Comparison of ENCODE assay signal across 24 cellular contexts in the genomic region with DNA sequence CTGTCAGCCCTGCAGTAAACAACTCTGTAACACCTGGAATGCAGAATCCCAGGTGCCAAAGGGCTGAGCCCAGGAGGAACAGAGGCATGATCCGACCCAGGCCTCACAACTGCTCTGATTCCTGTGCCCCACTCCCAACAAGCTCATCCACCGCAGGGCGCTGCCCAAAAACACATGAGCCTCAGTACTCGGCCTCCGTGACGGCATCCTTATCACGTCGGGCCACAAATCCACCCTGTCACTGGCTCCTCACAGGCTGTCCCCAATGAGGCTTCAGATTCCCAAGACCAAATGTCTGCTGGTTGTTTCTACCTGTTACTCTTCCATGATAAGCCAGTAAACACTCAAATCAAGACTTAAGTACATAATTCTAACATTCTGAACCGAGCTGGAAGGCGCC. TPM values are rescaled to one million over a fixed set of nuclear protein-coding genes. Genes with fewer than 3 reads are reported as not detected.
DNase-seq lines count a peak whose midpoint lies in the region; ATAC-seq, FAIRE-seq and TF ChIP-seq lines count a peak whose summit lies in the region.
"Had no signal": no experiment of that assay in that cellular context is flagged by ENCODE, and none has a peak within 500 bp of the region (broad histone marks: within the 10 kb centered on the region; RNA-seq: fewer than 3 reads in every experiment).

No MANE protein-coding gene starts in this region.

- H3K56ac ChIP-seq in H1 (replicated peaks; ENCODE audit: insufficient read length, low read depth, low read length), result no peak overlapping the region

- no peaks in the 10 kb centered on the region for H3K9me3 ChIP-seq in liver (ENCODE audit: control insufficient read depth in 4 of 4, low read length in 3 of 4)
- H3K9me3 ChIP-seq in HepG2 (ENCODE audit: low read length), result no peaks in the 10 kb centered on the region
- no peaks in the 10 kb centered on the region for H3K9me3 ChIP-seq in Loucy (ENCODE audit: insufficient read depth, low read depth, low read length)
- no peaks in the 10 kb centered on the region for H3K9me3 ChIP-seq in H1 (ENCODE audit: insufficient read depth in 2 of 2, low read depth in 1 of 2, low read length in 1 of 2)
- H3K9me3 ChIP-seq: MG63 had no signal

- no peak overlapping the region for H4K5ac ChIP-seq in H1 (ENCODE audit: insufficient read length, low read depth, low read length)

- H2BK120ac ChIP-seq in H1 (replicated peaks; ENCODE audit: low read depth, low read length), result no peak overlapping the region

- POLR2A ChIA-PET in HepG2 (lab: Yijun Ruan, JAX) (no interaction called here), H1 (lab: Charles Lee; ENCODE audit: partially characterized antibody) (interaction anchor here (1.2 kb wide), 1 partner anchor 48 kb away, joined by 3 read pairs; no protein-coding TSS in a partner anchor)

- no peak overlapping the region for H4K91ac ChIP-seq in H1 (replicated peaks; ENCODE audit: insufficient read length, low read length)

- no peak for TF ChIP-seq EP300 in HepG2 (IDR thresholded peaks at IDR 0.05; ENCODE audit: low read depth in 2 of 2, low read length in 2 of 2)
- no peak for TF ChIP-seq EP300 in HepG2 (CRISPR knock-in tag; IDR thresholded peaks at IDR 0.05; ENCODE audit: borderline replicate concordance)
- no peak for TF ChIP-seq EP300 in H1 (IDR thresholded peaks at IDR 0.05; ENCODE audit: borderline replicate concordance in 1 of 2, low read depth in 2 of 2, low read length in 2 of 2)

- TF ChIP-seq RAD21 in liver (IDR thresholded peaks at IDR 0.05) (no peak), HepG2 (CRISPR knock-in tag; IDR thresholded peaks at IDR 0.05) (no peak), H1 (IDR thresholded peaks at IDR 0.05 in 1 of 2, conservative IDR thresholded peaks at IDR 0.05 in 1 of 2; ENCODE audit: low read depth in 2 of 2, low read length in 2 of 2) (no peak)

- peaks cover 8 to 20% (median 11%) of the 10 kb centered on the region in 4 donors for H3K4me1 ChIP-seq in liver (ENCODE audit: control insufficient read depth in 4 of 4, insufficient read depth in 4 of 4, low read length in 3 of 4)
- no peaks in the 10 kb centered on the region for H3K4me1 ChIP-seq in HepG2 (ENCODE audit: insufficient read depth, low read length)
- peaks cover 53% of the 10 kb centered on the region for H3K4me1 ChIP-seq in Loucy (ENCODE audit: insufficient read depth, low read length, poor library complexity, severe bottlenecking)
- no peaks in the 10 kb centered on the region; a peak in 2 of 7 replicates for H3K4me1 ChIP-seq in H1 (replicated peaks in 1 of 4; ENCODE audit: control insufficient read depth in 3 of 4, insufficient read depth in 4 of 4, low read length in 3 of 4)

- H2AK5ac ChIP-seq in H1 (ENCODE audit: low read depth, low read length), result no peak overlapping the region

- TF ChIP-seq POLR2A in HepG2 (IDR thresholded peaks at IDR 0.05; ENCODE audit: insufficient read depth in 1 of 2, low read depth in 2 of 2, low read length in 2 of 2) (no peak), H1 (IDR thresholded peaks at IDR 0.05; ENCODE audit: control extremely low read depth in 1 of 2, low read depth in 2 of 2, low read length in 2 of 2) (no peak)

- H3K18ac ChIP-seq in H1 (ENCODE audit: extremely low read depth, low read length), result no peak overlapping the region

- H3K27me3 ChIP-seq in liver (ENCODE audit: control insufficient read depth in 4 of 4, insufficient read depth in 4 of 4, low read length in 3 of 4), result no peaks in the 10 kb centered on the region
- no peaks in the 10 kb centered on the region for H3K27me3 ChIP-seq in HepG2 (ENCODE audit: control insufficient read depth in 1 of 2, insufficient read depth in 2 of 2, low read length in 2 of 2)
- no peaks in the 10 kb centered on the region for H3K27me3 ChIP-seq in Loucy (ENCODE audit: insufficient read depth, low read length, poor library complexity, severe bottlenecking)
- H3K27me3 ChIP-seq in H1 (replicated peaks in 1 of 4; ENCODE audit: control insufficient read depth in 3 of 4, extremely low read depth in 1 of 4, insufficient read depth in 3 of 4, low read length in 3 of 4), result no peaks in the 10 kb centered on the region
- H3K27me3 ChIP-seq: MG63 had no signal

- no peak for FAIRE-seq in HepG2 (lab: Jason Lieb, UNC)
- no peak for FAIRE-seq in H1 (lab: Jason Lieb, UNC)
- FAIRE-seq: GM12878, GM19239 had no signal

- 84% methylated on average over 10 of the region's 10 CpGs for WGBS in liver
- 98% methylated on average over 10 of the region's 10 CpGs for WGBS in HepG2 (ENCODE audit: low lambda C conversion rate)
- WGBS in H1 (ENCODE audit: extremely low coverage in 1 of 2, insufficient coverage in 1 of 2, insufficient read length in 1 of 2, insufficient replicate concordance in 2 of 2, low coverage in 1 of 2, low lambda C conversion rate in 2 of 2, missing lambda C conversion rate in 1 of 2), 2 experiments, result 92% methylated on average over 10 of the region's 10 CpGs; no CpG with 5 or more reads in 1 of the 2 experiments

- H3K27ac ChIP-seq in liver (ENCODE audit: low read depth in 1 of 2, low read length in 2 of 2) (peak overlapping the region; percentile 71 to 77), HepG2 (ENCODE audit: extremely low read length, insufficient read depth, low read length) (no peak overlapping the region), H1 (ENCODE audit: low read depth, low read length) (no peak overlapping the region)

- H3K36me3 ChIP-seq in liver (ENCODE audit: control insufficient read depth in 4 of 4, insufficient read depth in 3 of 4, low read depth in 1 of 4, low read length in 3 of 4) (peaks cover 0 to 4% (median 0%) of the 10 kb centered on the region in 4 donors), HepG2 (replicated peaks in 1 of 2; ENCODE audit: control insufficient read depth in 1 of 2, insufficient read depth in 2 of 2, low read length in 2 of 2) (peaks cover 26 to 55% of the 10 kb centered on the region in 2 experiments; a peak in 4 of 5 replicates), Loucy (ENCODE audit: insufficient read depth, low read length) (peaks cover 17% of the 10 kb centered on the region; the same call in 1 of the 2 replicates), H1 (ENCODE audit: control insufficient read depth in 2 of 4, insufficient read depth in 4 of 4, low read length in 3 of 4) (0 out of 8 replicates have a peak, but pooled peaks cover 0 to 2% (median 0%) of the 10 kb centered on the region in 4 experiments)
- H3K36me3 ChIP-seq: MG63 had no signal

- no peak overlapping the region for H3K4me2 ChIP-seq in HepG2 (ENCODE audit: low read depth, low read length)
- peak overlapping the region; percentile 88 for H3K4me2 ChIP-seq in Loucy (ENCODE audit: low read depth, low read length, poor library complexity, severe bottlenecking)
- no peak overlapping the region for H3K4me2 ChIP-seq in H1 (ENCODE audit: insufficient read depth in 1 of 2, low read depth in 2 of 2, low read length in 2 of 2)
- H3K4me2 ChIP-seq: GM23338 had no signal

- TF ChIP-seq CTCF in liver (IDR thresholded peaks at IDR 0.05; ENCODE audit: low read depth, low read length, missing input control) (no peak), HepG2 (CRISPR knock-in tag; IDR thresholded peaks at IDR 0.05) (no peak), Loucy (conservative IDR thresholded peaks at IDR 0.05; ENCODE audit: low read length) (no peak), H1 (IDR thresholded peaks at IDR 0.05; ENCODE audit: control extremely low read depth in 1 of 3, insufficient read depth in 1 of 3, low read depth in 1 of 3, low read length in 3 of 3) (no peak)

- H3F3A ChIP-seq in Loucy (ENCODE audit: low read depth), result no peaks in the 10 kb centered on the region

- no peak overlapping the region for H2BK5ac ChIP-seq in H1 (ENCODE audit: low read depth, low read length)

- H3K9ac ChIP-seq in liver (ENCODE audit: low read depth in 1 of 2, low read length in 2 of 2), result peak overlapping the region in 1 of 2 donors; percentile 0
- no peak overlapping the region for H3K9ac ChIP-seq in HepG2 (ENCODE audit: insufficient read depth, low read depth, low read length)
- H3K9ac ChIP-seq in Loucy (ENCODE audit: low read depth, low read length, poor library complexity, severe bottlenecking), result peak overlapping the region; percentile 88
- H3K9ac ChIP-seq in H1 (replicated peaks in 1 of 4; ENCODE audit: extremely low read depth in 1 of 4, low read depth in 3 of 4, low read length in 3 of 4), result no peak overlapping the region

- H2AFZ ChIP-seq in HepG2 (ENCODE audit: low read length) (no peak overlapping the region), Loucy (ENCODE audit: low read length) (no peak overlapping the region), H1 (ENCODE audit: low read length) (no peak overlapping the region)
- H2AFZ ChIP-seq: GM23338 had no signal

- peaks cover 71 to 98% of the 10 kb centered on the region in 2 donors for H3K4me1 Mint-ChIP-seq in stimulated activated naive B cell treated with anti-CD40 and anti-IgM and Interleukin-4, amounts not matched to agents 10 μg/mL and 1 μg/mL and 100 μg/mL, for 72 hours

- peaks cover 62% of the 10 kb centered on the region for H4K20me1 ChIP-seq in HepG2 (ENCODE audit: insufficient read depth, low read length)
- H4K20me1 ChIP-seq in Loucy (ENCODE audit: insufficient read depth, low read length, poor library complexity, severe bottlenecking), result peaks cover 18% of the 10 kb centered on the region
- H4K20me1 ChIP-seq in H1 (replicated peaks in 1 of 2; ENCODE audit: control insufficient read depth in 1 of 2, insufficient read depth in 2 of 2, low read length in 2 of 2), result peaks cover 24 to 26% of the 10 kb centered on the region in 2 experiments

- H3K4me3 ChIP-seq in liver (ENCODE audit: low read depth in 1 of 3, low read length in 3 of 3), result no peak overlapping the region
- no peak overlapping the region for H3K4me3 ChIP-seq in HepG2 (replicated peaks in 1 of 3; ENCODE audit: insufficient read depth in 1 of 3, low read depth in 2 of 3, low read length in 3 of 3)
- peak overlapping the region; percentile 74 for H3K4me3 ChIP-seq in Loucy (ENCODE audit: low read length, poor library complexity, severe bottlenecking)
- no peak overlapping the region for H3K4me3 ChIP-seq in H1 (ENCODE audit: extremely low read depth in 1 of 4, insufficient read depth in 2 of 4, low read depth in 3 of 4, low read length in 4 of 4)
- H3K4me3 ChIP-seq: GM12878, GM23338, MG63 had no signal

- CTCF ChIA-PET in HepG2 (lab: Yijun Ruan, JAX; ENCODE audit: low intra/inter-chr PET ratio, low total read pairs), result no interaction called here
- CTCF ChIA-PET in H1 (lab: Charles Lee; ENCODE audit: partially characterized antibody), result interaction anchor here (0.9 kb wide), 1 partner anchor 31 kb away, joined by 3 read pairs; no protein-coding TSS in a partner anchor

- ATAC-seq in HepG2, result no peak
- no peak for ATAC-seq in stimulated activated naive B cell treated with anti-CD40 and anti-IgM and Interleukin-4, amounts not matched to agents 10 μg/mL and 1 μg/mL and 100 μg/mL, for 72 hours (replicated peaks)
- ATAC-seq in HG02678 (IDR thresholded peaks at IDR 0.05; ENCODE audit: unreplicated experiment), result no peak
- no peak for ATAC-seq in GM21367 (IDR thresholded peaks at IDR 0.05; ENCODE audit: unreplicated experiment)
- no peak for ATAC-seq in GM21360 (IDR thresholded peaks at IDR 0.05; ENCODE audit: unreplicated experiment)
- ATAC-seq: GM12878, GM23338 had no signal

- no peaks in the 10 kb centered on the region for H3K9me2 ChIP-seq in Loucy (replicated peaks; ENCODE audit: low read depth, low read length)

- no peak overlapping the region for H2BK12ac ChIP-seq in H1 (ENCODE audit: low read depth, low read length)

- no peaks in the 10 kb centered on the region for H3K27me3 Mint-ChIP-seq in stimulated activated naive B cell treated with anti-CD40 and anti-IgM and Interleukin-4, amounts not matched to agents 10 μg/mL and 1 μg/mL and 100 μg/mL, for 72 hours

- no peaks in the 10 kb centered on the region for H3K23me2 ChIP-seq in H1 (ENCODE audit: low read depth, low read length)

- H3K79me1 ChIP-seq in H1 (ENCODE audit: low read depth, low read length), result peaks cover 13% of the 10 kb centered on the region

- 0 out of 2 replicates have a peak overlapping the region, but pooled peaks have one; percentile 25 for H4K8ac ChIP-seq in H1 (ENCODE audit: extremely low read depth, insufficient read depth, low read length)

- H2BK15ac ChIP-seq in H1 (ENCODE audit: low read length), result no peak overlapping the region

- in situ Hi-C loops in HepG2 (cut with HindIII; ENCODE audit: extremely low pct_ligation_motif_present, low pct_unique_long_range_greater_than_20kb), result no loop called here

- H3K79me2 ChIP-seq in HepG2 (ENCODE audit: insufficient read depth, low read length) (peaks cover 47% of the 10 kb centered on the region), Loucy (ENCODE audit: insufficient read depth, low read length) (peaks cover 89% of the 10 kb centered on the region), H1 (ENCODE audit: control insufficient read depth in 1 of 2, insufficient read depth in 2 of 2, low read length in 2 of 2) (peaks cover 3 to 77% of the 10 kb centered on the region in 2 experiments; a peak in 3 of 4 replicates)

- BruUV-seq in HepG2 (replicated peaks; lab: Mats Ljungman, UMichigan), result no TSS peak

- H3K4me3 Mint-ChIP-seq in stimulated activated naive B cell treated with anti-CD40 and anti-IgM and Interleukin-4, amounts not matched to agents 10 μg/mL and 1 μg/mL and 100 μg/mL, for 72 hours, result no peak overlapping the region
- H3K4me3 Mint-ChIP-seq: GM23338 had no signal

- H2BK20ac ChIP-seq in H1 (ENCODE audit: low read length), result no peak overlapping the region

- no peak overlapping the region for H3K14ac ChIP-seq in H1 (ENCODE audit: insufficient read length)

- H3K4ac ChIP-seq in H1 (replicated peaks; ENCODE audit: insufficient read length, low read depth, low read length), result no peak overlapping the region

- peaks cover 57 to 69% of the 10 kb centered on the region in 2 donors for H3K36me3 Mint-ChIP-seq in stimulated activated naive B cell treated with anti-CD40 and anti-IgM and Interleukin-4, amounts not matched to agents 10 μg/mL and 1 μg/mL and 100 μg/mL, for 72 hours

- no peak overlapping the region for H3K23ac ChIP-seq in H1 (ENCODE audit: insufficient read length)

- intact Hi-C loops in HepG2 (cut with micrococcal nuclease; ENCODE audit: unreplicated experiment), result no loop called here

- DNase-seq in HepG2 (ENCODE audit: low spot score), result no peak
- DNase-seq in H1 (ENCODE audit: low read depth in 1 of 2, low spot score in 2 of 2), result no peak
- no peak for DNase-seq in stimulated activated naive B cell treated with anti-CD40 and anti-IgM and Interleukin-4, amounts not matched to agents 10 μg/mL and 1 μg/mL and 100 μg/mL, for 72 hours
- DNase-seq: Calu3, EL, IMR-90, Karpas-422, MG63, NCI-H1048, NCI-H1436, NCI-H1930, NCI-H226, NCI-H524 treated with DMSO at 0.1 percent for 48 hours, PC-3, RPMI8226 had no signal

- peaks cover 0 to 1% of the 10 kb centered on the region in 2 donors for H3K9me3 Mint-ChIP-seq in stimulated activated naive B cell treated with anti-CD40 and anti-IgM and Interleukin-4, amounts not matched to agents 10 μg/mL and 1 μg/mL and 100 μg/mL, for 72 hours
- H3K9me3 Mint-ChIP-seq: GM23338 had no signal

- H3K27ac Mint-ChIP-seq in stimulated activated naive B cell treated with anti-CD40 and anti-IgM and Interleukin-4, amounts not matched to agents 10 μg/mL and 1 μg/mL and 100 μg/mL, for 72 hours, result peak overlapping the region; percentile 73

RNA-seq across cellular contexts. Expression of gene QSOX2, which starts 15.2 kb away (rescaled TPM):
- 10 to 100 TPM in 1 of 2 donors, 1 to 10 TPM in 1; 4.8 to 12.7 TPM for total RNA-seq in liver
- 1 to 10 TPM in 1 of 2 donors, under 1 TPM in 1; 0.79 to 3.8 TPM for polyA plus RNA-seq in liver
- total RNA-seq in HepG2 (2016; rRNA removed; fragmentation: Illumina TruSeq; extraction: Trizol), result 10.1 and 27.1 TPM in 2 replicates
- 2.0 and 2.2 TPM in 2 replicates for total RNA-seq in HepG2 (2016; cell fraction: cytosol; rRNA removed; fragmentation: Illumina TruSeq; extraction: Trizol; ENCODE audit: low read depth)
- total RNA-seq in HepG2 (2016; cell fraction: insoluble cytoplasmic fraction; rRNA removed; fragmentation: Illumina TruSeq; extraction: Trizol), result 9.0 and 27.0 TPM in 2 replicates
- total RNA-seq in HepG2 (2016; cell fraction: membrane; rRNA removed; fragmentation: Illumina TruSeq; extraction: Trizol), result 4.9 and 5.5 TPM in 2 replicates
- total RNA-seq in HepG2 (2016; cell fraction: nucleus; rRNA removed; fragmentation: Illumina TruSeq; extraction: Trizol), result 29.4 and 33.0 TPM in 2 replicates
- polyA plus RNA-seq in HepG2 (2011; rRNA removed), result 36.4 and 42.1 TPM in 2 replicates
- polyA plus RNA-seq in HepG2 (2011; cell fraction: cytosol; rRNA removed), result 18.1 and 19.6 TPM in 2 replicates
- 53.2 and 71.8 TPM in 2 replicates for polyA plus RNA-seq in HepG2 (2011; cell fraction: nucleus; rRNA removed)
- 28.3 and 37.6 TPM in 2 replicates for polyA plus RNA-seq in HepG2 (2012)
- 1.3 and 1.4 TPM in 2 replicates for polyA plus RNA-seq in HepG2 (2016; cell fraction: cytosol; fragmentation: Illumina TruSeq; extraction: Trizol; ENCODE audit: low read depth)
- polyA plus RNA-seq in HepG2 (2016; cell fraction: insoluble cytoplasmic fraction; fragmentation: Illumina TruSeq; extraction: Trizol; ENCODE audit: low read depth), result 8.1 and 10.4 TPM in 2 replicates
- 2.5 and 3.2 TPM in 2 replicates for polyA plus RNA-seq in HepG2 (2016; cell fraction: membrane; fragmentation: Illumina TruSeq; extraction: Trizol; ENCODE audit: low read depth)
- polyA plus RNA-seq in HepG2 (2016; cell fraction: nucleus; fragmentation: Illumina TruSeq; extraction: Trizol; ENCODE audit: insufficient read depth, low read depth), result 56.3 and 58.3 TPM in 2 replicates
- polyA minus RNA-seq in HepG2 (2011; rRNA and poly(A)+ RNA removed; ENCODE audit: low replicate concordance), result 28.3 and 40.5 TPM in 2 replicates
- 18.7 and 20.4 TPM in 2 replicates for polyA minus RNA-seq in HepG2 (2011; cell fraction: cytosol; rRNA and poly(A)+ RNA removed)
- 26.1 and 26.5 TPM in 2 replicates for polyA minus RNA-seq in HepG2 (2011; cell fraction: nucleus; rRNA and poly(A)+ RNA removed)
- total RNA-seq in H1 (2021; fragmentation: NEBNext Ultra II Directional; extraction: Animal tissue kit (Norgen Biotek cat#: 25700)), result 27.5 and 28.6 TPM in 2 replicates
- polyA plus RNA-seq in H1 (2011; rRNA removed), result 18.0 and 21.8 TPM in 2 replicates
- 20.4 TPM for polyA plus RNA-seq in H1 (2011; cell fraction: cytosol; rRNA removed)
- 52.2 TPM for polyA plus RNA-seq in H1 (2011; cell fraction: nucleus; rRNA removed)
- 18.2 to 24.6 TPM (median 21.8 TPM) in 4 replicates for polyA plus RNA-seq in H1 (2012, experiment 1 of 2)
- polyA plus RNA-seq in H1 (2012, experiment 2 of 2), result 13.5 TPM
- polyA plus RNA-seq in H1 (2013, experiment 1 of 2), result 27.3 TPM
- polyA plus RNA-seq in H1 (2013, experiment 2 of 2), result 25.5 TPM
- 17.0 and 19.8 TPM in 2 replicates for polyA minus RNA-seq in H1 (2011; rRNA and poly(A)+ RNA removed)
- polyA minus RNA-seq in H1 (2011; cell fraction: cytosol; rRNA and poly(A)+ RNA removed), result 10.7 TPM
- 13.1 TPM for polyA minus RNA-seq in H1 (2011; cell fraction: nucleus; rRNA and poly(A)+ RNA removed)

RNA-seq across cellular contexts. Expression of gene LHX3, which starts 25.4 kb away (rescaled TPM):
- total RNA-seq in liver (not detected), HepG2 (2016; rRNA removed; fragmentation: Illumina TruSeq; extraction: Trizol) (not detected in 2 replicates)
- polyA plus RNA-seq in liver (not detected), HepG2 (2011; rRNA removed) (not detected in 2 replicates), H1 (2011; rRNA removed) (0.02 and 0.03 TPM in 2 replicates)
- total RNA-seq in HepG2 (2016; cell fraction: cytosol; rRNA removed; fragmentation: Illumina TruSeq; extraction: Trizol; ENCODE audit: low read depth), result not detected in 2 replicates
- not detected in 2 replicates for total RNA-seq in HepG2 (2016; cell fraction: insoluble cytoplasmic fraction; rRNA removed; fragmentation: Illumina TruSeq; extraction: Trizol)
- not detected in 2 replicates for total RNA-seq in HepG2 (2016; cell fraction: membrane; rRNA removed; fragmentation: Illumina TruSeq; extraction: Trizol)
- not detected in 2 replicates for total RNA-seq in HepG2 (2016; cell fraction: nucleus; rRNA removed; fragmentation: Illumina TruSeq; extraction: Trizol)
- not detected in 2 replicates for polyA plus RNA-seq in HepG2 (2011; cell fraction: cytosol; rRNA removed)
- 0.03 TPM in 1 of 2 replicates, not detected in the other for polyA plus RNA-seq in HepG2 (2011; cell fraction: nucleus; rRNA removed)
- polyA plus RNA-seq in HepG2 (2012), result not detected in 2 replicates
- not detected in 2 replicates for polyA plus RNA-seq in HepG2 (2016; cell fraction: cytosol; fragmentation: Illumina TruSeq; extraction: Trizol; ENCODE audit: low read depth)
- not detected in 2 replicates for polyA plus RNA-seq in HepG2 (2016; cell fraction: insoluble cytoplasmic fraction; fragmentation: Illumina TruSeq; extraction: Trizol; ENCODE audit: low read depth)
- polyA plus RNA-seq in HepG2 (2016; cell fraction: membrane; fragmentation: Illumina TruSeq; extraction: Trizol; ENCODE audit: low read depth), result not detected in 2 replicates
- polyA plus RNA-seq in HepG2 (2016; cell fraction: nucleus; fragmentation: Illumina TruSeq; extraction: Trizol; ENCODE audit: insufficient read depth, low read depth), result not detected in 2 replicates
- 0.05 TPM in 1 of 2 replicates, not detected in the other for polyA minus RNA-seq in HepG2 (2011; rRNA and poly(A)+ RNA removed; ENCODE audit: low replicate concordance)
- polyA minus RNA-seq in HepG2 (2011; cell fraction: cytosol; rRNA and poly(A)+ RNA removed), result not detected in 2 replicates
- 0.13 TPM in 1 of 2 replicates, not detected in the other for polyA minus RNA-seq in HepG2 (2011; cell fraction: nucleus; rRNA and poly(A)+ RNA removed)
- not detected in 2 replicates for total RNA-seq in H1 (2021; fragmentation: NEBNext Ultra II Directional; extraction: Animal tissue kit (Norgen Biotek cat#: 25700))
- not detected for polyA plus RNA-seq in H1 (2011; cell fraction: cytosol; rRNA removed)
- polyA plus RNA-seq in H1 (2011; cell fraction: nucleus; rRNA removed), result 0.20 TPM
- polyA plus RNA-seq in H1 (2012, experiment 1 of 2), result not detected in 4 replicates
- polyA plus RNA-seq in H1 (2012, experiment 2 of 2), result not detected
- polyA plus RNA-seq in H1 (2013, experiment 1 of 2), result not detected
- polyA plus RNA-seq in H1 (2013, experiment 2 of 2), result 0.02 TPM
- polyA minus RNA-seq in H1 (2011; rRNA and poly(A)+ RNA removed), result not detected in 2 replicates
- polyA minus RNA-seq in H1 (2011; cell fraction: cytosol; rRNA and poly(A)+ RNA removed), result not detected
- 0.30 TPM for polyA minus RNA-seq in H1 (2011; cell fraction: nucleus; rRNA and poly(A)+ RNA removed)
- total RNA-seq: Calu3, GM12878, GM23338, HT1080, IMR-90, PC-3 had no signal
- polyA plus RNA-seq: GM12878, IMR-90 had no signal

Comparison
In these comparisons a context has a peak if more than half of its experiments do, and no peak if none do; other contexts are left out.
1. H3K27ac ChIP-seq: peak in liver (2 of 2); none in HepG2 (single experiment) and H1 (single experiment).